17 cellular contexts compared by ENCODE assay signal in the genomic region with DNA sequence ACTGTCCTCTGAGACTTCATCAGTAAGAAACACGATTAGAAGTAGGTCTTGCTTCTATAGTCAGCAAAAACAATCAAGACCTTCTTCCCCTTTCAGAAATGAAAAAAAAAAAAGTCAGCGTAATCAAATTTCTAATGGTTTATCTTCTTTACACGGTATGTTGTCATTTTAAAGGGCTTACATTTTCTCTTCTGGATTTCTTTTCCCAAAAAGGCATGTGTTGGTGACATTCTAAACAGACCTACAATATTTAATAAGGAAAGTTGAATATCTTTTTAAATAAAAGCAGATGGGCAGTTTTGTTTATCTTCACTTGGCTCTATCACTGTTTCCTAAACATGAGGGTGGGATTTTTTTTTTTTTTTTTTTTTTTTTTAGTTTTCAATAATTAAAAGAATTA.
"Had no signal": no experiment of that assay in that cellular context is flagged by ENCODE, and none has a peak within 500 bp of the region (broad histone marks: within the 10 kb centered on the region; RNA-seq: fewer than 3 reads in every experiment).

No MANE protein-coding gene starts in this region.

- DNase-seq: cortex of kidney; dorsolateral prefrontal cortex; effector CD8-positive, alpha-beta T cell; foreskin keratinocyte; islet precursor cell; mammary epithelial cell; naive thymus-derived CD4-positive, alpha-beta T cell; nephron progenitor cell; sigmoid colon; stimulated activated CD4-positive, alpha-beta T cell treated with anti-CD3 and anti-CD28 coated beads, Interleukin-2, amount 100 ng/mL, for 24 hours; stimulated activated naive CD4-positive, alpha-beta T cell treated with Interleukin-2 at 50 U/mL for 16 hours had no signal

- H3K36me3 Mint-ChIP-seq: naive thymus-derived CD4-positive, alpha-beta T cell; type B pancreatic cell had no signal

- H3K27ac Mint-ChIP-seq: naive thymus-derived CD4-positive, alpha-beta T cell; nephron progenitor cell; type B pancreatic cell had no signal

- H3K4me3 ChIP-seq: dorsolateral prefrontal cortex, esophagus muscularis mucosa, prostate gland, sigmoid colon, skin epidermis had no signal

- H3K27me3 Mint-ChIP-seq: central memory CD8-positive, alpha-beta T cell; naive thymus-derived CD4-positive, alpha-beta T cell; type B pancreatic cell had no signal

- ATAC-seq: foreskin keratinocyte; naive thymus-derived CD4-positive, alpha-beta T cell had no signal

- H3K27me3 ChIP-seq: dorsolateral prefrontal cortex, esophagus muscularis mucosa, foreskin keratinocyte, sigmoid colon had no signal

- H3K27ac ChIP-seq: foreskin keratinocyte, parathyroid adenoma, skin epidermis had no signal

- H3K4me3 Mint-ChIP-seq: central memory CD8-positive, alpha-beta T cell; naive thymus-derived CD4-positive, alpha-beta T cell; nephron progenitor cell; type B pancreatic cell had no signal

- H3K36me3 ChIP-seq: esophagus muscularis mucosa, prostate gland, sigmoid colon had no signal

- H3K4me1 Mint-ChIP-seq: central memory CD8-positive, alpha-beta T cell; naive thymus-derived CD4-positive, alpha-beta T cell had no signal

- H3K4me1 ChIP-seq: foreskin keratinocyte, parathyroid adenoma, prostate gland had no signal

- H3K9me3 ChIP-seq: esophagus muscularis mucosa, prostate gland had no signal
